In genomic region chr4:6290769-6291547, GRCh38 we compare ENCODE assay signal across 2 cellular contexts.
A peak's percentile ranks its signal among the peaks of the same experiment; 100 is the strongest.
TF ChIP-seq lines count a peak whose summit lies in the region.

No MANE protein-coding gene starts in this region.

TF ChIP-seq in HepG2, 621 proteins besides CTCF, POLR2A, EP300 and RAD21 (continued from another document):
- TF ChIP-seq ZNF687 (CRISPR knock-in tag; IDR thresholded peaks at IDR 0.05) (peak; percentile 18; the same call in 1 of the 2 replicates), CEBPB (IDR thresholded peaks at IDR 0.05; ENCODE audit: borderline replicate concordance, low read depth, low read length) (peak; percentile 62), ZSCAN22 (CRISPR knock-in tag; IDR thresholded peaks at IDR 0.05) (peak; percentile 62; the same call in 1 of the 2 replicates), CAMTA2 (CRISPR knock-in tag; IDR thresholded peaks at IDR 0.05; ENCODE audit: borderline replicate concordance) (no peak), AGO2 (optimal IDR thresholded peaks at IDR 0.05; ENCODE audit: low read depth, low read length) (peak; percentile 12)
- TF ChIP-seq, protein P1, sequence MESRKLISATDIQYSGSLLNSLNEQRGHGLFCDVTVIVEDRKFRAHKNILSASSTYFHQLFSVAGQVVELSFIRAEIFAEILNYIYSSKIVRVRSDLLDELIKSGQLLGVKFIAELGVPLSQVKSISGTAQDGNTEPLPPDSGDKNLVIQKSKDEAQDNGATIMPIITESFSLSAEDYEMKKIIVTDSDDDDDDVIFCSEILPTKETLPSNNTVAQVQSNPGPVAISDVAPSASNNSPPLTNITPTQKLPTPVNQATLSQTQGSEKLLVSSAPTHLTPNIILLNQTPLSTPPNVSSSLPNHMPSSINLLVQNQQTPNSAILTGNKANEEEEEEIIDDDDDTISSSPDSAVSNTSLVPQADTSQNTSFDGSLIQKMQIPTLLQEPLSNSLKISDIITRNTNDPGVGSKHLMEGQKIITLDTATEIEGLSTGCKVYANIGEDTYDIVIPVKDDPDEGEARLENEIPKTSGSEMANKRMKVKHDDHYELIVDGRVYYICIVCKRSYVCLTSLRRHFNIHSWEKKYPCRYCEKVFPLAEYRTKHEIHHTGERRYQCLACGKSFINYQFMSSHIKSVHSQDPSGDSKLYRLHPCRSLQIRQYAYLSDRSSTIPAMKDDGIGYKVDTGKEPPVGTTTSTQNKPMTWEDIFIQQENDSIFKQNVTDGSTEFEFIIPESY (CRISPR knock-in tag; IDR thresholded peaks at IDR 0.05): peak; percentile 89

TF ChIP-seq in WTC11, 78 proteins besides CTCF, POLR2A, EP300 and RAD21 (continued from another document):
- no peak for TF ChIP-seq ZNF532 (CRISPR knock-in tag; IDR thresholded peaks at IDR 0.05; ENCODE audit: borderline replicate concordance)
- TF ChIP-seq ZNF138 (CRISPR knock-in tag; conservative IDR thresholded peaks at IDR 0.05): no peak
- TF ChIP-seq, protein P2, sequence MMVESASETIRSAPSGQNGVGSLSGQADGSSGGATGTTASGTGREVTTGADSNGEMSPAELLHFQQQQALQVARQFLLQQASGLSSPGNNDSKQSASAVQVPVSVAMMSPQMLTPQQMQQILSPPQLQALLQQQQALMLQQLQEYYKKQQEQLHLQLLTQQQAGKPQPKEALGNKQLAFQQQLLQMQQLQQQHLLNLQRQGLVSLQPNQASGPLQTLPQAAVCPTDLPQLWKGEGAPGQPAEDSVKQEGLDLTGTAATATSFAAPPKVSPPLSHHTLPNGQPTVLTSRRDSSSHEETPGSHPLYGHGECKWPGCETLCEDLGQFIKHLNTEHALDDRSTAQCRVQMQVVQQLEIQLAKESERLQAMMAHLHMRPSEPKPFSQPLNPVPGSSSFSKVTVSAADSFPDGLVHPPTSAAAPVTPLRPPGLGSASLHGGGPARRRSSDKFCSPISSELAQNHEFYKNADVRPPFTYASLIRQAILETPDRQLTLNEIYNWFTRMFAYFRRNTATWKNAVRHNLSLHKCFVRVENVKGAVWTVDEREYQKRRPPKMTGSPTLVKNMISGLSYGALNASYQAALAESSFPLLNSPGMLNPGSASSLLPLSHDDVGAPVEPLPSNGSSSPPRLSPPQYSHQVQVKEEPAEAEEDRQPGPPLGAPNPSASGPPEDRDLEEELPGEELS (CRISPR knock-in tag; IDR thresholded peaks at IDR 0.05): no peak
- TF ChIP-seq FOXJ3 (CRISPR knock-in tag; IDR thresholded peaks at IDR 0.05; ENCODE audit: borderline replicate concordance): no peak
- no peak for TF ChIP-seq PRRX2 (CRISPR knock-in tag; IDR thresholded peaks at IDR 0.05)
- TF ChIP-seq RORB (CRISPR knock-in tag; IDR thresholded peaks at IDR 0.05): no peak
- no peak for TF ChIP-seq ZNF219 (CRISPR knock-in tag; IDR thresholded peaks at IDR 0.05; ENCODE audit: borderline replicate concordance)
- no peak for TF ChIP-seq ZNF671 (CRISPR knock-in tag; IDR thresholded peaks at IDR 0.05)
- TF ChIP-seq JAZF1 (CRISPR knock-in tag; IDR thresholded peaks at IDR 0.05): no peak
